ENCODE assay signal across 39 cellular contexts in the genomic region with DNA sequence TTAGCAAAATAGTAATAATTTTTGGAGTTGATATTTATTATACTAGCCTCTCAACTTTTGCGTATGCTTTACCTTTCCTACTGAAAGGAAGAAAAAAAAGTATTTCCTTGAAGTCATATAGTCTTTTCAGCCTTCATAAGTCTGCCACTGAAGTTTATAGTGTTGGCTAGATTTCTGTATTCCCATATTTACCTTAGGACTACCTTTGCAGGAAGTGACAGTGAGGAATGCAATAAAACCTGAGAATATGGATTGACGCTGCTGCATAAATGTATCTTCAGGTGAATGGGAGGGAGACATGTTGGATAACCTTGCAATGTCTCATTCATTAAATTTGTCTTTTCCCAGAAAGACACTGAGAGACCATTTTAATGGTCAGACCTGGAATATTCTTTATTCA. TPM values are rescaled to one million over a fixed set of nuclear protein-coding genes. Genes with fewer than 3 reads are reported as not detected.
"Had no signal": no experiment of that assay in that cellular context is flagged by ENCODE, and none has a peak within 500 bp of the region (broad histone marks: within the 10 kb centered on the region; RNA-seq: fewer than 3 reads in every experiment).

No MANE protein-coding gene starts in this region.

- H3K36me3 ChIP-seq: MG63 had no signal

- H3K9ac ChIP-seq: KMS-11 had no signal

- H3K9me3 ChIP-seq: MG63 had no signal

- H3K4me3 ChIP-seq: MG63 had no signal

- DNase-seq: Karpas-422, Kasumi-1, MG63, MM.1S, MV-4-11, NCI-H1048, NCI-H1092, NCI-H1092 treated with DMSO at 0.1 percent for 48 hours, NCI-H1105, NCI-H1105 treated with DMSO at 0.1 percent for 48 hours, NCI-H1417, NCI-H1417 treated with DMSO at 0.1 percent for 48 hours, NCI-H1436, NCI-H1436 treated with DMSO at 0.1 percent for 48 hours, NCI-H146, NCI-H1694, NCI-H1694 treated with DMSO at 0.1 percent for 48 hours, NCI-H187, NCI-H187 treated with DMSO at 0.1 percent for 48 hours, NCI-H1930, NCI-H2029, NCI-H2029 treated with DMSO at 0.1 percent for 48 hours, NCI-H2081, NCI-H2081 treated with DMSO at 0.1 percent for 48 hours, NCI-H2107, NCI-H2171, NCI-H2171 treated with DMSO at 0.1 percent for 48 hours, NCI-H2227 treated with DMSO at 0.1 percent for 48 hours, NCI-H226, NCI-H345, NCI-H446, NCI-H446 treated with DMSO at 0.1 percent for 48 hours, NCI-H510A, NCI-H510A treated with DMSO at 0.1 percent for 48 hours, NCI-H524 had no signal

- H3K27me3 ChIP-seq: MG63 had no signal

- H3K27ac ChIP-seq: KMS-11 had no signal

- H3K4me2 ChIP-seq: KMS-11 had no signal

RNA-seq across cellular contexts. Expression of a gene that starts 6.6 kb away (rescaled TPM):
- total RNA-seq: M059J, MCF 10A, NCI-H460 had no signal
